Comparison of ENCODE assay signal across 18 cellular contexts in the genomic region with DNA sequence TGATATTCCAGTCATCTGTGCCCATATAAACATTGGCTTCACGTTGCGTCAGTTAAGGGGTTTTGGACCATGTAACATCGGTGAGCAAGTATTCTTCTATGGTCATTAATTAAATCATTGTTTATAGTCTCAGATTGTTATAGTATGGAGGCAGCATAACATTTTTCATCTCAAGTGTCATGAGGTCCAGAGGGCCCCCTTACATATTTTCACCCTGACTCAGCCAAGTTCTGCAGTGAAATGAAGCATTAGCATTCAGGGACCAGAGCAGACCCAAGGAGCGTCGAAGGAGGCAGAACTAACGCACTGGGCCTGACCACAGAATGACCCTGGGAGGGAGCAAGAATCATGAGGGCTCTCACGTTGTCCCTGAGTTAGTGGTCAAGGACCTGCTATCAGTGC.
A peak's percentile ranks its signal among the peaks of the same experiment; 100 is the strongest.
DNase-seq lines count a peak whose midpoint lies in the region; ATAC-seq and TF ChIP-seq lines count a peak whose summit lies in the region.
"Had no signal": no experiment of that assay in that cellular context is flagged by ENCODE, and none has a peak within 500 bp of the region (broad histone marks: within the 10 kb centered on the region; RNA-seq: fewer than 3 reads in every experiment).

No MANE protein-coding gene starts in this region.

- DNase-seq in AG20443 (ENCODE audit: low spot score) (peak; percentile 34), MG63 (peak; percentile 71), fibroblast of peridontal ligament (ENCODE audit: extremely low read depth) (peak; percentile 97), neural progenitor cell (ENCODE audit: low spot score) (no peak), iPS-NIHi11 (ENCODE audit: low spot score) (no peak)
- DNase-seq in activated CD4-positive, alpha-beta memory T cell treated with anti-CD3 and anti-CD28 coated beads, Interleukin-2, amount 10 ng/mL, durations not matched to agents 7 days and 5 days, result no peak
- DNase-seq: DND-41, NCI-H2227 treated with DMSO at 0.1 percent for 48 hours, occipital lobe, PC-3 had no signal

- H3K4me3 Mint-ChIP-seq in neural progenitor cell, result no peak overlapping the region
- H3K4me3 Mint-ChIP-seq in activated CD4-positive, alpha-beta memory T cell treated with anti-CD3 and anti-CD28 coated beads, Interleukin-2, amount 10 ng/mL, durations not matched to agents 7 days and 5 days, result no peak overlapping the region
- H3K4me3 Mint-ChIP-seq: activated naive CD4-positive, alpha-beta T cell treated with anti-CD3 and anti-CD28 coated beads, Interleukin-2, amount 50 U/mL, for 24 hours; IgD-negative memory B cell had no signal

- peaks cover 7% of the 10 kb centered on the region for H3K4me1 Mint-ChIP-seq in neural progenitor cell
- no peaks in the 10 kb centered on the region for H3K4me1 Mint-ChIP-seq in activated CD4-positive, alpha-beta memory T cell treated with anti-CD3 and anti-CD28 coated beads, Interleukin-2, amount 10 ng/mL, durations not matched to agents 7 days and 5 days
- H3K4me1 Mint-ChIP-seq: activated naive CD4-positive, alpha-beta T cell treated with anti-CD3 and anti-CD28 coated beads, Interleukin-2, amount 50 U/mL, for 24 hours; IgD-negative memory B cell had no signal

- H3K9ac ChIP-seq in neural progenitor cell, result no peak overlapping the region
- H3K9ac ChIP-seq: BLaER1 had no signal

- peak overlapping the region; percentile 52 for H3K27ac Mint-ChIP-seq in neural progenitor cell
- no peak overlapping the region for H3K27ac Mint-ChIP-seq in activated CD4-positive, alpha-beta memory T cell treated with anti-CD3 and anti-CD28 coated beads, Interleukin-2, amount 10 ng/mL, durations not matched to agents 7 days and 5 days
- H3K27ac Mint-ChIP-seq: activated naive CD4-positive, alpha-beta T cell treated with anti-CD3 and anti-CD28 coated beads, Interleukin-2, amount 50 U/mL, for 24 hours; IgD-negative memory B cell had no signal

- H3F3A ChIP-seq in neural progenitor cell (ENCODE audit: low read depth), result no peaks in the 10 kb centered on the region

- H3K27me3 ChIP-seq in MG63 (no peaks in the 10 kb centered on the region), neural progenitor cell (no peaks in the 10 kb centered on the region)
- H3K27me3 ChIP-seq: BLaER1, suprapubic skin had no signal

- H3K4me1 ChIP-seq in neural progenitor cell, result no peaks in the 10 kb centered on the region
- H3K4me1 ChIP-seq: BLaER1, suprapubic skin had no signal

- ATAC-seq in SK-N-SH treated with all-trans-retinoic acid at 6 μM for 48 hours (no peak), GM19467 (IDR thresholded peaks at IDR 0.05; ENCODE audit: unreplicated experiment) (no peak)
- ATAC-seq: PC-3 had no signal

- no peak overlapping the region for H3K4me2 ChIP-seq in neural progenitor cell
- H3K4me2 ChIP-seq: BLaER1 had no signal

- H2AFZ ChIP-seq in neural progenitor cell (replicated peaks), result no peak overlapping the region

- peaks cover 3% of the 10 kb centered on the region for H3K27me3 Mint-ChIP-seq in neural progenitor cell (ENCODE audit: insufficient read depth, low read depth)
- H3K27me3 Mint-ChIP-seq in activated CD4-positive, alpha-beta memory T cell treated with anti-CD3 and anti-CD28 coated beads, Interleukin-2, amount 10 ng/mL, durations not matched to agents 7 days and 5 days, result no peaks in the 10 kb centered on the region

- CTCF ChIA-PET in activated CD4-positive, alpha-beta memory T cell treated with anti-CD3 and anti-CD28 coated beads, Interleukin-2, amount 10 ng/mL, durations not matched to agents 7 days and 5 days (lab: Charles Lee), result no interaction called here

- no peaks in the 10 kb centered on the region for H4K20me1 ChIP-seq in neural progenitor cell (ENCODE audit: low read depth)
- H4K20me1 ChIP-seq: BLaER1 had no signal

- no peaks in the 10 kb centered on the region for H3K9me3 ChIP-seq in MG63
- no peaks in the 10 kb centered on the region for H3K9me3 ChIP-seq in neural progenitor cell (ENCODE audit: low read depth)
- H3K9me3 ChIP-seq: BLaER1, suprapubic skin had no signal

- H3K27ac ChIP-seq in neural progenitor cell, result no peak overlapping the region
- H3K27ac ChIP-seq: BLaER1, epithelial cell of prostate, suprapubic skin had no signal

- peaks cover 2% of the 10 kb centered on the region for H3K36me3 Mint-ChIP-seq in neural progenitor cell
- no peaks in the 10 kb centered on the region for H3K36me3 Mint-ChIP-seq in activated CD4-positive, alpha-beta memory T cell treated with anti-CD3 and anti-CD28 coated beads, Interleukin-2, amount 10 ng/mL, durations not matched to agents 7 days and 5 days (ENCODE audit: low read depth)
- H3K36me3 Mint-ChIP-seq: activated naive CD4-positive, alpha-beta T cell treated with anti-CD3 and anti-CD28 coated beads, Interleukin-2, amount 50 U/mL, for 24 hours; IgD-negative memory B cell had no signal

- POLR2A ChIA-PET in activated CD4-positive, alpha-beta memory T cell treated with anti-CD3 and anti-CD28 coated beads, Interleukin-2, amount 10 ng/mL, durations not matched to agents 7 days and 5 days (lab: Charles Lee), result no interaction called here

- H3K36me3 ChIP-seq in MG63 (no peaks in the 10 kb centered on the region), neural progenitor cell (no peaks in the 10 kb centered on the region)
- H3K36me3 ChIP-seq: BLaER1, suprapubic skin had no signal

- H3K9me3 Mint-ChIP-seq in neural progenitor cell, result no peaks in the 10 kb centered on the region
- peaks cover 3% of the 10 kb centered on the region for H3K9me3 Mint-ChIP-seq in activated CD4-positive, alpha-beta memory T cell treated with anti-CD3 and anti-CD28 coated beads, Interleukin-2, amount 10 ng/mL, durations not matched to agents 7 days and 5 days
- H3K9me3 Mint-ChIP-seq: activated naive CD4-positive, alpha-beta T cell treated with anti-CD3 and anti-CD28 coated beads, Interleukin-2, amount 50 U/mL, for 24 hours; IgD-negative memory B cell had no signal

- H3K79me2 ChIP-seq in neural progenitor cell (ENCODE audit: low read depth), result no peaks in the 10 kb centered on the region

- H3K4me3 ChIP-seq in MG63, result no peak overlapping the region
- no peak overlapping the region for H3K4me3 ChIP-seq in neural progenitor cell
- H3K4me3 ChIP-seq: BLaER1, lung, suprapubic skin had no signal

- TF ChIP-seq CTCF in neural progenitor cell (IDR thresholded peaks at IDR 0.05), result no peak

TF ChIP-seq in SK-N-SH treated with all-trans-retinoic acid at 6 μM for 48 hours, 23 proteins besides CTCF, POLR2A, EP300 and RAD21:
- no peak for TF ChIP-seq ESRRG (CRISPR knock-in tag; IDR thresholded peaks at IDR 0.05)
- TF ChIP-seq ARNTL (CRISPR knock-in tag; IDR thresholded peaks at IDR 0.05; ENCODE audit: borderline replicate concordance, low read depth), result no peak
- no peak for TF ChIP-seq ZC3H10 (CRISPR knock-in tag; IDR thresholded peaks at IDR 0.05)
- TF ChIP-seq, protein P1, sequence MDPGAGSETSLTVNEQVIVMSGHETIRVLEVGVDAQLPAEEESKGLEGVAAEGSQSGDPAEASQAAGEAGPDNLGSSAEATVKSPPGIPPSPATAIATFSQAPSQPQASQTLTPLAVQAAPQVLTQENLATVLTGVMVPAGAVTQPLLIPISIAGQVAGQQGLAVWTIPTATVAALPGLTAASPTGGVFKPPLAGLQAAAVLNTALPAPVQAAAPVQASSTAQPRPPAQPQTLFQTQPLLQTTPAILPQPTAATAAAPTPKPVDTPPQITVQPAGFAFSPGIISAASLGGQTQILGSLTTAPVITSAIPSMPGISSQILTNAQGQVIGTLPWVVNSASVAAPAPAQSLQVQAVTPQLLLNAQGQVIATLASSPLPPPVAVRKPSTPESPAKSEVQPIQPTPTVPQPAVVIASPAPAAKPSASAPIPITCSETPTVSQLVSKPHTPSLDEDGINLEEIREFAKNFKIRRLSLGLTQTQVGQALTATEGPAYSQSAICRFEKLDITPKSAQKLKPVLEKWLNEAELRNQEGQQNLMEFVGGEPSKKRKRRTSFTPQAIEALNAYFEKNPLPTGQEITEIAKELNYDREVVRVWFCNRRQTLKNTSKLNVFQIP (CRISPR knock-in tag; IDR thresholded peaks at IDR 0.05; ENCODE audit: borderline replicate concordance, low read depth), result no peak
- TF ChIP-seq ZFP30 (CRISPR knock-in tag; IDR thresholded peaks at IDR 0.05), result no peak
- no peak for TF ChIP-seq OSR1 (CRISPR knock-in tag; IDR thresholded peaks at IDR 0.05)
- TF ChIP-seq BACH2 (CRISPR knock-in tag; IDR thresholded peaks at IDR 0.05; ENCODE audit: borderline replicate concordance), result no peak
- TF ChIP-seq ZNF70 (CRISPR knock-in tag; IDR thresholded peaks at IDR 0.05), result no peak
- TF ChIP-seq, protein P2, sequence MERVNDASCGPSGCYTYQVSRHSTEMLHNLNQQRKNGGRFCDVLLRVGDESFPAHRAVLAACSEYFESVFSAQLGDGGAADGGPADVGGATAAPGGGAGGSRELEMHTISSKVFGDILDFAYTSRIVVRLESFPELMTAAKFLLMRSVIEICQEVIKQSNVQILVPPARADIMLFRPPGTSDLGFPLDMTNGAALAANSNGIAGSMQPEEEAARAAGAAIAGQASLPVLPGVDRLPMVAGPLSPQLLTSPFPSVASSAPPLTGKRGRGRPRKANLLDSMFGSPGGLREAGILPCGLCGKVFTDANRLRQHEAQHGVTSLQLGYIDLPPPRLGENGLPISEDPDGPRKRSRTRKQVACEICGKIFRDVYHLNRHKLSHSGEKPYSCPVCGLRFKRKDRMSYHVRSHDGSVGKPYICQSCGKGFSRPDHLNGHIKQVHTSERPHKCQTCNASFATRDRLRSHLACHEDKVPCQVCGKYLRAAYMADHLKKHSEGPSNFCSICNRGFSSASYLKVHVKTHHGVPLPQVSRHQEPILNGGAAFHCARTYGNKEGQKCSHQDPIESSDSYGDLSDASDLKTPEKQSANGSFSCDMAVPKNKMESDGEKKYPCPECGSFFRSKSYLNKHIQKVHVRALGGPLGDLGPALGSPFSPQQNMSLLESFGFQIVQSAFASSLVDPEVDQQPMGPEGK (CRISPR knock-in tag; IDR thresholded peaks at IDR 0.05; ENCODE audit: borderline replicate concordance), result no peak
TF ChIP-seq in SK-N-SH treated with all-trans-retinoic acid at 6 μM for 48 hours: peak in this region for 0.

Comparison
In these comparisons a context has a peak if more than half of its experiments do, and no peak if none do; other contexts are left out.
1. DNase-seq: peak in AG20443 (single experiment), MG63 (single experiment) and fibroblast of peridontal ligament (single experiment); none in neural progenitor cell (single experiment), activated CD4-positive, alpha-beta memory T cell treated with anti-CD3 and anti-CD28 coated beads, Interleukin-2, amount 10 ng/mL, durations not matched to agents 7 days and 5 days (single experiment) and iPS-NIHi11 (single experiment).